In genomic region chr4:112311516-112311915, GRCh38 we compare ENCODE assay signal across 16 cellular contexts. TPM values are rescaled to one million over a fixed set of nuclear protein-coding genes. Genes with fewer than 3 reads are reported as not detected.
DNase-seq lines count a peak whose midpoint lies in the region; ATAC-seq and TF ChIP-seq lines count a peak whose summit lies in the region.
"Had no signal": no experiment of that assay in that cellular context is flagged by ENCODE, and none has a peak within 500 bp of the region (broad histone marks: within the 10 kb centered on the region; RNA-seq: fewer than 3 reads in every experiment).

No MANE protein-coding gene starts in this region.

- H3K4me1 ChIP-seq in DOHH2 (ENCODE audit: control insufficient read depth, low read length) (peaks cover 34% of the 10 kb centered on the region), GM23338 (ENCODE audit: insufficient read depth) (peaks cover 24% of the 10 kb centered on the region)

- no peak for TF ChIP-seq CTCF in DOHH2 (IDR thresholded peaks at IDR 0.05; ENCODE audit: low read depth, low read length, poor library complexity, severe bottlenecking)
- no peak for TF ChIP-seq CTCF in GM23338 (conservative IDR thresholded peaks at IDR 0.05; ENCODE audit: low read depth in 2 of 2)
- TF ChIP-seq CTCF in SU-DHL-6 (IDR thresholded peaks at IDR 0.05; ENCODE audit: insufficient read depth, low read length, poor library complexity, severe bottlenecking), result no peak
- no peak for TF ChIP-seq CTCF in CD4-positive, alpha-beta T cell (IDR thresholded peaks at IDR 0.05)

- H3K36me3 ChIP-seq in DOHH2 (ENCODE audit: control insufficient read depth, low read length), result no peaks in the 10 kb centered on the region; the same call in 1 of the 2 replicates
- H3K36me3 ChIP-seq in GM23338 (ENCODE audit: insufficient read depth), result no peaks in the 10 kb centered on the region
- no peaks in the 10 kb centered on the region for H3K36me3 ChIP-seq in SU-DHL-6 (ENCODE audit: low read length)

- H3K4me1 Mint-ChIP-seq in GM23338 (peaks cover 20% of the 10 kb centered on the region), naive B cell (peaks cover 16 to 17% (median 17%) of the 10 kb centered on the region in 3 donors)
- H3K4me1 Mint-ChIP-seq in CD4-positive, alpha-beta T cell (ENCODE audit: low read depth), result peaks cover 34% of the 10 kb centered on the region

- H3K9ac ChIP-seq in SU-DHL-6 (ENCODE audit: low read length), result no peak overlapping the region
- H3K9ac ChIP-seq: GM23248 had no signal

- H4K20me1 ChIP-seq in DOHH2 (ENCODE audit: control insufficient read depth, insufficient read depth, low read depth, low read length) (no peaks in the 10 kb centered on the region), GM23338 (replicated peaks; ENCODE audit: insufficient read depth) (no peaks in the 10 kb centered on the region), SU-DHL-6 (ENCODE audit: low read depth, low read length) (no peaks in the 10 kb centered on the region)

- H3K27me3 Mint-ChIP-seq in GM23338 (ENCODE audit: insufficient read depth, low read depth, poor library complexity) (no peaks in the 10 kb centered on the region), naive B cell (no peaks in the 10 kb centered on the region)
- H3K27me3 Mint-ChIP-seq in CD4-positive, alpha-beta T cell, result no peaks in the 10 kb centered on the region

- H3K27ac Mint-ChIP-seq in GM23338 (no peak overlapping the region), naive B cell (peak overlapping the region in 4 of 6 donors; percentile 6 to 72 (median 49))
- no peak overlapping the region for H3K27ac Mint-ChIP-seq in CD4-positive, alpha-beta T cell

- no peaks in the 10 kb centered on the region for H3K79me2 ChIP-seq in DOHH2 (ENCODE audit: control insufficient read depth, low read length)
- H3K79me2 ChIP-seq in GM23338 (replicated peaks; ENCODE audit: insufficient read depth), result no peaks in the 10 kb centered on the region
- no peaks in the 10 kb centered on the region for H3K79me2 ChIP-seq in SU-DHL-6 (ENCODE audit: insufficient read depth, low read length)

- 0 out of 2 replicates have a peak, but pooled peaks cover 7% of the 10 kb centered on the region for H3F3A ChIP-seq in DOHH2 (ENCODE audit: control insufficient read depth, insufficient read depth)
- no peaks in the 10 kb centered on the region for H3F3A ChIP-seq in GM23338 (replicated peaks; ENCODE audit: low read depth)
- H3F3A ChIP-seq in SU-DHL-6 (ENCODE audit: insufficient read depth), result no peaks in the 10 kb centered on the region

- H3K36me3 Mint-ChIP-seq in GM23338 (ENCODE audit: low read depth) (no peaks in the 10 kb centered on the region), naive B cell (peaks cover 0 to 6% of the 10 kb centered on the region in 2 donors)
- H3K36me3 Mint-ChIP-seq in CD4-positive, alpha-beta T cell (ENCODE audit: low read depth), result peaks cover 15% of the 10 kb centered on the region

- CTCF ChIA-PET in CD4-positive, alpha-beta T cell (lab: Charles Lee), result interaction anchor here (0.9 kb wide), 1 partner anchor 11 kb away, joined by 3 read pairs; no protein-coding TSS in a partner anchor

- H3K4me3 ChIP-seq in DOHH2 (ENCODE audit: low read length) (peak overlapping the region; percentile 9; the same call in 1 of the 2 replicates), GM23338 (no peak overlapping the region), SU-DHL-6 (ENCODE audit: insufficient read depth, low read length, poor library complexity, severe bottlenecking) (no peak overlapping the region)
- H3K4me3 ChIP-seq: GM23248 had no signal

- DNase-seq in GM23338 (ENCODE audit: low spot score), result no peak
- no peak for DNase-seq in naive B cell
- no peak for DNase-seq in CD4-positive, alpha-beta T cell
- DNase-seq in mesenteric fat pad (ENCODE audit: low spot score), result no peak
- DNase-seq: GM23248, KG1, NCI-H1092, NCI-H2081 treated with DMSO at 0.1 percent for 48 hours, NCI-H2227 treated with DMSO at 0.1 percent for 48 hours, NCI-H524, RPMI8226, SIG-M5 had no signal

- no peak for ATAC-seq in GM23338
- ATAC-seq in naive B cell (ENCODE audit: low read depth in 2 of 2), result no peak
- no peak for ATAC-seq in CD4-positive, alpha-beta T cell (ENCODE audit: poor library complexity)
- ATAC-seq in HG03442 (IDR thresholded peaks at IDR 0.05; ENCODE audit: unreplicated experiment), result no peak
- ATAC-seq: HCT116 had no signal

- H3K4me2 ChIP-seq in DOHH2 (ENCODE audit: low read length) (peak overlapping the region; percentile 15), GM23338 (no peak overlapping the region), SU-DHL-6 (ENCODE audit: low read depth, low read length, poor library complexity, severe bottlenecking) (peak overlapping the region; percentile 46)

- POLR2A ChIA-PET in CD4-positive, alpha-beta T cell (lab: Charles Lee), result interaction anchor here (1.0 to 1.1 kb wide), 2 partner anchors 13 to 26 kb away, joined by 3 to 4 read pairs; partner anchors contain the start of gene TIFA

- H3K27ac ChIP-seq in DOHH2 (ENCODE audit: low read depth, low read length) (no peak overlapping the region), GM23338 (ENCODE audit: low read depth) (no peak overlapping the region), SU-DHL-6 (ENCODE audit: low read depth, low read length) (no peak overlapping the region)
- no peak overlapping the region for H3K27ac ChIP-seq in CD4-positive, alpha-beta T cell (ENCODE audit: low read depth, low read length)
- H3K27ac ChIP-seq: GM23248 had no signal

- H3K9me2 ChIP-seq in DOHH2 (replicated peaks; ENCODE audit: control insufficient read depth, low read length), result no peaks in the 10 kb centered on the region
- peaks cover 4% of the 10 kb centered on the region for H3K9me2 ChIP-seq in GM23338 (ENCODE audit: insufficient read depth)
- H3K9me2 ChIP-seq in SU-DHL-6 (replicated peaks; ENCODE audit: insufficient read depth, low read length), result no peaks in the 10 kb centered on the region

- H3K9me3 Mint-ChIP-seq in GM23338 (no peaks in the 10 kb centered on the region), naive B cell (no peaks in the 10 kb centered on the region)
- H3K9me3 Mint-ChIP-seq in CD4-positive, alpha-beta T cell, result no peaks in the 10 kb centered on the region

- intact Hi-C loops in CD4-positive, alpha-beta T cell (cut with DNase I, micrococcal nuclease), result no loop called here

- H2AFZ ChIP-seq in GM23338, result peak overlapping the region; percentile 58; the same call in 1 of the 2 replicates
- peak overlapping the region; percentile 78 for H2AFZ ChIP-seq in SU-DHL-6 (ENCODE audit: low read depth, low read length, severe bottlenecking)
- H2AFZ ChIP-seq: GM23248 had no signal

- H3K9me3 ChIP-seq in DOHH2 (ENCODE audit: control insufficient read depth, insufficient read depth, low read length) (no peaks in the 10 kb centered on the region), SU-DHL-6 (ENCODE audit: insufficient read depth, low read length) (no peaks in the 10 kb centered on the region)
- no peaks in the 10 kb centered on the region for H3K9me3 ChIP-seq in CD4-positive, alpha-beta T cell (ENCODE audit: control insufficient read depth, low read length)

- H3K4me3 Mint-ChIP-seq in GM23338, result no peak overlapping the region
- peak overlapping the region in 2 of 8 donors; percentile 51 to 66 for H3K4me3 Mint-ChIP-seq in naive B cell
- no peak overlapping the region for H3K4me3 Mint-ChIP-seq in CD4-positive, alpha-beta T cell

- H3K27me3 ChIP-seq in DOHH2 (ENCODE audit: control insufficient read depth, low read length) (no peaks in the 10 kb centered on the region), GM23338 (ENCODE audit: insufficient read depth) (no peaks in the 10 kb centered on the region), SU-DHL-6 (ENCODE audit: low read length) (no peaks in the 10 kb centered on the region)
- H3K27me3 ChIP-seq in CD4-positive, alpha-beta T cell (ENCODE audit: control insufficient read depth, insufficient read depth, low read length), result no peaks in the 10 kb centered on the region

TF ChIP-seq in GM23338, 12 proteins besides CTCF, POLR2A, EP300 and RAD21 (continues in another document):
- no peak for TF ChIP-seq JUNB (IDR thresholded peaks at IDR 0.05; ENCODE audit: unreplicated experiment)
- no peak for TF ChIP-seq POLR2AphosphoS5 (IDR thresholded peaks at IDR 0.05; ENCODE audit: low read depth)

RNA-seq across cellular contexts. Expression of gene ALPK1, which starts 14.3 kb away (rescaled TPM):
- 0.49 and 2.0 TPM in 2 replicates for total RNA-seq in GM23338 (2014; rRNA removed; shearing (Covaris generic))
- 0.10 TPM in 1 of 2 replicates, not detected in the other for polyA plus RNA-seq in GM23338 (2016; fragmentation: Nextera tagmentation; extraction: Ambion mirVana)
- polyA plus RNA-seq in naive B cell (ENCODE audit: low read depth in 6 of 6), result 1 to 10 TPM in 5 of 6 donors, not detected in 1; 3.9 to 7.3 (median 5.3) TPM
- total RNA-seq in CD4-positive, alpha-beta T cell, result 1 to 10 TPM; 8.2 to 9.5 TPM
- total RNA-seq in mesenteric fat pad, result 29.0 TPM

RNA-seq across cellular contexts. Expression of gene TIFA, which starts 25.8 kb away (rescaled TPM):
- 1.6 and 4.7 TPM in 2 replicates for total RNA-seq in GM23338 (2014; rRNA removed; shearing (Covaris generic))
- polyA plus RNA-seq in GM23338 (2016; fragmentation: Nextera tagmentation; extraction: Ambion mirVana) (1.5 and 2.6 TPM in 2 replicates), naive B cell (ENCODE audit: low read depth in 6 of 6) (100 to 1,000 TPM in 2 of 6 donors, 10 to 100 TPM in 4; 69.1 to 171 (median 80.5) TPM)
- 10 to 100 TPM; 14.5 to 18.4 TPM for total RNA-seq in CD4-positive, alpha-beta T cell
- 5.9 TPM for total RNA-seq in mesenteric fat pad

Comparison
In these comparisons a context has a peak if more than half of its experiments do, and no peak if none do; other contexts are left out.
1. H3K27ac Mint-ChIP-seq: peak in naive B cell (4 of 6); none in GM23338 (single experiment) and CD4-positive, alpha-beta T cell (single experiment).